In the genomic region with DNA sequence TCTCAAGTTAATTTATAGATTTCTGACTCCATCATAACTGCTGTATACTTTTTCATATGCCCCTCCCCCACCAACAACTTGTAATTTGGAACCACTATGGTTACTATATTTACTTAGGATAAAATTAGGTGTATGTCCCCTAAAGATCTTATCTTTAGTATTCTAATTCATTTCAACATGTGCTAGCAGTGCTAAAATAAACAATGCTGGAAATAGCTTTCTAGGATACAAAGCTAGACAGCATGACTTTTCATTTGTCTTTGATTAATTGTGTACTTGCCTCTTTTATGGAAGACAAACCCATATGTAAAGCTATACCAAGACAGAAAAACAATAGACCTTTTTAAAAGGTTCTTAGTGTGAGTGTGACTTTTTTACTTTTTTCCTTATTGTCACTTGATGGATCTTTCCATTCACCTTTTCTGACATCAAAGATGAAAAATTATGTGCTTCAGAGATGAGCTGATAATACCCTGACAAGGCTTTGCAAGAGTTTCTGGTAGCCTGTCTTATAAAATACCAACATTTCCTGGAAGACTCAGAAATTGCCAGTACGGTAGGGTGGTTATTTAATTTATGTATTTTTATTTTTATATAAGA, we compare ENCODE assay signal across 1 cellular context.
TF ChIP-seq lines count a peak whose summit lies in the region.

No MANE protein-coding gene starts in this region.

TF ChIP-seq in IMR-90, 13 proteins besides CTCF, POLR2A, EP300 and RAD21:
- TF ChIP-seq MAFK (IDR thresholded peaks at IDR 0.05; ENCODE audit: low read depth, low read length): no peak
- TF ChIP-seq, protein P1, sequence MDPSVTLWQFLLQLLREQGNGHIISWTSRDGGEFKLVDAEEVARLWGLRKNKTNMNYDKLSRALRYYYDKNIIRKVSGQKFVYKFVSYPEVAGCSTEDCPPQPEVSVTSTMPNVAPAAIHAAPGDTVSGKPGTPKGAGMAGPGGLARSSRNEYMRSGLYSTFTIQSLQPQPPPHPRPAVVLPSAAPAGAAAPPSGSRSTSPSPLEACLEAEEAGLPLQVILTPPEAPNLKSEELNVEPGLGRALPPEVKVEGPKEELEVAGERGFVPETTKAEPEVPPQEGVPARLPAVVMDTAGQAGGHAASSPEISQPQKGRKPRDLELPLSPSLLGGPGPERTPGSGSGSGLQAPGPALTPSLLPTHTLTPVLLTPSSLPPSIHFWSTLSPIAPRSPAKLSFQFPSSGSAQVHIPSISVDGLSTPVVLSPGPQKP (IDR thresholded peaks at IDR 0.05; ENCODE audit: borderline replicate concordance, low read depth, low read length): no peak
- TF ChIP-seq RCOR1 (IDR thresholded peaks at IDR 0.05; ENCODE audit: insufficient replicate concordance, low read length): no peak
TF ChIP-seq in IMR-90: peak in this region for 0.
